1 cellular context compared by ENCODE assay signal in the genomic region with DNA sequence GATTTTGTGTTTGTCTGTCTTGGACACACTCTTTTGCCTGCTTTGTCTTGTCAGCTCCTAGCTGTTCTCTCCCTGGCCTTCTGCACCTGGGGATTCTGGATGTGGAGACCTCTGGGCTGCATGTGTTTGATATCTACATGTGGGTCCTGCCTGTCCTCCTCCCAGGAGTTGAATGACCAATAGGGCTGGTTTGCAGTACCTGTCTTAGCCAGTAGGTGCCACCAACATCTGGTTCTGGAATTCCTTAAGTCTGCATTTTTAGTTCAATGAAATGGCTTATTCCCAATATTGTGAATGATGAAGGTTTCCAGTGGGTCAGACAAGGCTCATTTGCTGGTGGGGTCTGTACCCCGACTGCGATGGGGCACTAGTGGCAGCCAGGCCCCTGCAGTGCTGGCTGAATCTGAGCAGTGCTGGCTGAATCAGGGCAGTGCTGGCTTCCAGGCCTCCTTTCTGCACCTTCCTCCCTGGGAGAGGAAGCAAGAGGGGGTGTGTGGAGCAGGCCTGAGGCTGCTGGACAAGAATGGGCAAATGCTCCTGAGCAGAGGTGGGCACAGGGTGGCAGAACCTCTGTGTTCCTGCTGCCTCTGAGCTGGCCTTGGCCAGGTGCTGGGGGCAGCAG.
TF ChIP-seq lines count a peak whose summit lies in the region.

No MANE protein-coding gene starts in this region.

TF ChIP-seq in HCT116, 20 proteins besides CTCF, POLR2A, EP300 and RAD21 (continued from another document):
- TF ChIP-seq, protein P1, sequence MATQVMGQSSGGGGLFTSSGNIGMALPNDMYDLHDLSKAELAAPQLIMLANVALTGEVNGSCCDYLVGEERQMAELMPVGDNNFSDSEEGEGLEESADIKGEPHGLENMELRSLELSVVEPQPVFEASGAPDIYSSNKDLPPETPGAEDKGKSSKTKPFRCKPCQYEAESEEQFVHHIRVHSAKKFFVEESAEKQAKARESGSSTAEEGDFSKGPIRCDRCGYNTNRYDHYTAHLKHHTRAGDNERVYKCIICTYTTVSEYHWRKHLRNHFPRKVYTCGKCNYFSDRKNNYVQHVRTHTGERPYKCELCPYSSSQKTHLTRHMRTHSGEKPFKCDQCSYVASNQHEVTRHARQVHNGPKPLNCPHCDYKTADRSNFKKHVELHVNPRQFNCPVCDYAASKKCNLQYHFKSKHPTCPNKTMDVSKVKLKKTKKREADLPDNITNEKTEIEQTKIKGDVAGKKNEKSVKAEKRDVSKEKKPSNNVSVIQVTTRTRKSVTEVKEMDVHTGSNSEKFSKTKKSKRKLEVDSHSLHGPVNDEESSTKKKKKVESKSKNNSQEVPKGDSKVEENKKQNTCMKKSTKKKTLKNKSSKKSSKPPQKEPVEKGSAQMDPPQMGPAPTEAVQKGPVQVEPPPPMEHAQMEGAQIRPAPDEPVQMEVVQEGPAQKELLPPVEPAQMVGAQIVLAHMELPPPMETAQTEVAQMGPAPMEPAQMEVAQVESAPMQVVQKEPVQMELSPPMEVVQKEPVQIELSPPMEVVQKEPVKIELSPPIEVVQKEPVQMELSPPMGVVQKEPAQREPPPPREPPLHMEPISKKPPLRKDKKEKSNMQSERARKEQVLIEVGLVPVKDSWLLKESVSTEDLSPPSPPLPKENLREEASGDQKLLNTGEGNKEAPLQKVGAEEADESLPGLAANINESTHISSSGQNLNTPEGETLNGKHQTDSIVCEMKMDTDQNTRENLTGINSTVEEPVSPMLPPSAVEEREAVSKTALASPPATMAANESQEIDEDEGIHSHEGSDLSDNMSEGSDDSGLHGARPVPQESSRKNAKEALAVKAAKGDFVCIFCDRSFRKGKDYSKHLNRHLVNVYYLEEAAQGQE (IDR thresholded peaks at IDR 0.05; ENCODE audit: low read depth), result no peak
- no peak for TF ChIP-seq FOSL1 (IDR thresholded peaks at IDR 0.05; ENCODE audit: low read depth)
- TF ChIP-seq TCF7L2 (IDR thresholded peaks at IDR 0.05; ENCODE audit: borderline replicate concordance, extremely low read depth, insufficient read depth, insufficient read length), result no peak
- no peak for TF ChIP-seq CEBPB (IDR thresholded peaks at IDR 0.05; ENCODE audit: low read depth)
- no peak for TF ChIP-seq SP1 (IDR thresholded peaks at IDR 0.05; ENCODE audit: low read depth)
- TF ChIP-seq YY1 (IDR thresholded peaks at IDR 0.05; ENCODE audit: extremely low read depth, insufficient replicate concordance, low read depth, low read length), result no peak
- no peak for TF ChIP-seq EGR1 (IDR thresholded peaks at IDR 0.05; ENCODE audit: low read depth)
